Comparison of ENCODE assay signal across 8 cellular contexts in genomic region chr13:98142427-98143156, GRCh38. TPM values are rescaled to one million over a fixed set of nuclear protein-coding genes. Genes with fewer than 3 reads are reported as not detected.
A peak's percentile ranks its signal among the peaks of the same experiment; 100 is the strongest.
DNase-seq lines count a peak whose midpoint lies in the region; ATAC-seq, FAIRE-seq and TF ChIP-seq lines count a peak whose summit lies in the region.

Gene FARP1, plus strand, starts transcription at chr13:98143094. Its CDS starts 70,149 bp downstream, at chr13:98213243.

- ATAC-seq in GM18511 (IDR thresholded peaks at IDR 0.05; ENCODE audit: unreplicated experiment) (peak; percentile 83), HG03039 (IDR thresholded peaks at IDR 0.05; ENCODE audit: unreplicated experiment) (peak; percentile 57)
- peak; percentile 76 to 84 for ATAC-seq in natural killer cell treated with Interleukin-12 subunit alpha and Interleukin-12 subunit beta and Interleukin-15 and Interleukin-18, amount 100 ng/mL, for 72 hours

- no peaks in the 10 kb centered on the region for H3K9me3 Mint-ChIP-seq in activated T-helper 1 cell treated with anti-CD3 and anti-CD28 coated beads, Interleukin-12 subunit alpha, Interleukin-12 subunit beta, Interleukin-2, Interleukin-4 antibody, amounts not matched to agents 30 ng/mL and 10 ng/mL and 1 ng/mL, durations not matched to agents 14 hours and 24 hours and 36 hours
- no peaks in the 10 kb centered on the region for H3K9me3 Mint-ChIP-seq in natural killer cell treated with Interleukin-12 subunit alpha and Interleukin-12 subunit beta and Interleukin-15 and Interleukin-18, amount 100 ng/mL, for 72 hours

- no peak for FAIRE-seq in urothelium cell line (lab: Jason Lieb, UNC)

- peak within 1 kb of the TSS; percentile 73 for H3K4me3 Mint-ChIP-seq in activated T-helper 1 cell treated with anti-CD3 and anti-CD28 coated beads, Interleukin-12 subunit alpha, Interleukin-12 subunit beta, Interleukin-2, Interleukin-4 antibody, amounts not matched to agents 30 ng/mL and 10 ng/mL and 1 ng/mL, durations not matched to agents 14 hours and 24 hours and 36 hours
- peak within 1 kb of the TSS; percentile 39 for H3K4me3 Mint-ChIP-seq in natural killer cell treated with Interleukin-12 subunit alpha and Interleukin-12 subunit beta and Interleukin-15 and Interleukin-18, amount 100 ng/mL, for 72 hours

- H3K4me3 ChIP-seq in AG09309 (ENCODE audit: control insufficient read depth, low read depth, low read length) (peak within 1 kb of the TSS; percentile 71), fibroblast of villous mesenchyme (ENCODE audit: low read depth, low read length) (peak within 1 kb of the TSS; percentile 79)

- no peak within 1 kb of the TSS for H3K27ac Mint-ChIP-seq in activated T-helper 1 cell treated with anti-CD3 and anti-CD28 coated beads, Interleukin-12 subunit alpha, Interleukin-12 subunit beta, Interleukin-2, Interleukin-4 antibody, amounts not matched to agents 30 ng/mL and 10 ng/mL and 1 ng/mL, durations not matched to agents 14 hours and 24 hours and 36 hours
- no peak within 1 kb of the TSS for H3K27ac Mint-ChIP-seq in natural killer cell treated with Interleukin-12 subunit alpha and Interleukin-12 subunit beta and Interleukin-15 and Interleukin-18, amount 100 ng/mL, for 72 hours

- intact Hi-C loops in activated T-helper 1 cell treated with anti-CD3 and anti-CD28 coated beads, Interleukin-12 subunit alpha, Interleukin-12 subunit beta, Interleukin-2, Interleukin-4 antibody, amounts not matched to agents 30 ng/mL and 10 ng/mL and 1 ng/mL, durations not matched to agents 14 hours and 24 hours and 36 hours (cut with micrococcal nuclease): no loop called here

- peaks cover 59% of the 10 kb centered on the region for H3K27me3 Mint-ChIP-seq in activated T-helper 1 cell treated with anti-CD3 and anti-CD28 coated beads, Interleukin-12 subunit alpha, Interleukin-12 subunit beta, Interleukin-2, Interleukin-4 antibody, amounts not matched to agents 30 ng/mL and 10 ng/mL and 1 ng/mL, durations not matched to agents 14 hours and 24 hours and 36 hours (ENCODE audit: insufficient read depth)
- H3K27me3 Mint-ChIP-seq in natural killer cell treated with Interleukin-12 subunit alpha and Interleukin-12 subunit beta and Interleukin-15 and Interleukin-18, amount 100 ng/mL, for 72 hours: peaks cover 33 to 36% of the 10 kb centered on the region in 2 donors

- no peaks in the 10 kb centered on the region for H3K4me1 Mint-ChIP-seq in activated T-helper 1 cell treated with anti-CD3 and anti-CD28 coated beads, Interleukin-12 subunit alpha, Interleukin-12 subunit beta, Interleukin-2, Interleukin-4 antibody, amounts not matched to agents 30 ng/mL and 10 ng/mL and 1 ng/mL, durations not matched to agents 14 hours and 24 hours and 36 hours (ENCODE audit: low read depth)
- H3K4me1 Mint-ChIP-seq in natural killer cell treated with Interleukin-12 subunit alpha and Interleukin-12 subunit beta and Interleukin-15 and Interleukin-18, amount 100 ng/mL, for 72 hours (ENCODE audit: low read depth in 2 of 2): peaks cover 0 to 9% of the 10 kb centered on the region in 2 donors

- DNase-seq in AG09309 (ENCODE audit: low read depth) (no peak), NCI-H2171 (lab: John Stamatoyannopoulos, UW) (peak; percentile 82), fibroblast of villous mesenchyme (ENCODE audit: low read depth) (peak; percentile 74), urothelium cell line (ENCODE audit: low spot score) (peak; percentile 80)
- DNase-seq in activated T-helper 1 cell treated with anti-CD3 and anti-CD28 coated beads, Interleukin-12 subunit alpha, Interleukin-12 subunit beta, Interleukin-2, Interleukin-4 antibody, amounts not matched to agents 30 ng/mL and 10 ng/mL and 1 ng/mL, durations not matched to agents 14 hours and 24 hours and 36 hours (ENCODE audit: low spot score): peak; percentile 22
- no peak for DNase-seq in natural killer cell treated with Interleukin-12 subunit alpha and Interleukin-12 subunit beta and Interleukin-15 and Interleukin-18, amount 100 ng/mL, for 72 hours (ENCODE audit: low spot score)

- no peaks in the 10 kb centered on the region for H3K36me3 Mint-ChIP-seq in activated T-helper 1 cell treated with anti-CD3 and anti-CD28 coated beads, Interleukin-12 subunit alpha, Interleukin-12 subunit beta, Interleukin-2, Interleukin-4 antibody, amounts not matched to agents 30 ng/mL and 10 ng/mL and 1 ng/mL, durations not matched to agents 14 hours and 24 hours and 36 hours (ENCODE audit: low read depth)
- H3K36me3 Mint-ChIP-seq in natural killer cell treated with Interleukin-12 subunit alpha and Interleukin-12 subunit beta and Interleukin-15 and Interleukin-18, amount 100 ng/mL, for 72 hours: no peaks in the 10 kb centered on the region

- TF ChIP-seq CTCF in AG09309 (IDR thresholded peaks at IDR 0.05; ENCODE audit: control insufficient read depth, insufficient read depth, low read depth, low read length, missing control alignments) (peak; percentile 21), fibroblast of villous mesenchyme (IDR thresholded peaks at IDR 0.05; ENCODE audit: insufficient read depth, low read depth, low read length) (no peak)

RNA-seq across cellular contexts. Expression of gene FARP1, which starts in this region (rescaled TPM):
- 0.34 and 0.42 TPM in 2 replicates for total RNA-seq in activated T-helper 1 cell treated with anti-CD3 and anti-CD28 coated beads, Interleukin-12 subunit alpha, Interleukin-12 subunit beta, Interleukin-2, Interleukin-4 antibody, amounts not matched to agents 30 ng/mL and 10 ng/mL and 1 ng/mL, durations not matched to agents 14 hours and 24 hours and 36 hours
- 110 and 125 TPM in 2 replicates for total RNA-seq in fibroblast of villous mesenchyme
- 1 to 10 TPM; 1.0 to 2.2 TPM for total RNA-seq in natural killer cell treated with Interleukin-12 subunit alpha and Interleukin-12 subunit beta and Interleukin-15 and Interleukin-18, amount 100 ng/mL, for 72 hours

Comparison
In these comparisons a context has a peak if more than half of its experiments do, and no peak if none do; other contexts are left out.
1. RNA of gene FARP1 (total RNA-seq): 110 to 125 TPM in fibroblast of villous mesenchyme; 1.0 to 2.2 TPM in natural killer cell treated with Interleukin-12 subunit alpha and Interleukin-12 subunit beta and Interleukin-15 and Interleukin-18, amount 100 ng/mL, for 72 hours and 0.34 to 0.42 TPM in activated T-helper 1 cell treated with anti-CD3 and anti-CD28 coated beads, Interleukin-12 subunit alpha, Interleukin-12 subunit beta, Interleukin-2, Interleukin-4 antibody, amounts not matched to agents 30 ng/mL and 10 ng/mL and 1 ng/mL, durations not matched to agents 14 hours and 24 hours and 36 hours; every median in the first group is over 10 times any median in the second.
2. Peak in DNase-seq in activated T-helper 1 cell treated with anti-CD3 and anti-CD28 coated beads, Interleukin-12 subunit alpha, Interleukin-12 subunit beta, Interleukin-2, Interleukin-4 antibody, amounts not matched to agents 30 ng/mL and 10 ng/mL and 1 ng/mL, durations not matched to agents 14 hours and 24 hours and 36 hours; RNA of the gene not detected or under 1 TPM.
3. DNase-seq: peak in NCI-H2171 (single experiment), fibroblast of villous mesenchyme (single experiment) and urothelium cell line (single experiment); none in AG09309 (single experiment) and natural killer cell treated with Interleukin-12 subunit alpha and Interleukin-12 subunit beta and Interleukin-15 and Interleukin-18, amount 100 ng/mL, for 72 hours (single experiment).
4. Peak in every context shown above with its lines, with median percentiles within 50 percentile points of each other: ATAC-seq.